1 cellular context compared by ENCODE assay signal in the genomic region with DNA sequence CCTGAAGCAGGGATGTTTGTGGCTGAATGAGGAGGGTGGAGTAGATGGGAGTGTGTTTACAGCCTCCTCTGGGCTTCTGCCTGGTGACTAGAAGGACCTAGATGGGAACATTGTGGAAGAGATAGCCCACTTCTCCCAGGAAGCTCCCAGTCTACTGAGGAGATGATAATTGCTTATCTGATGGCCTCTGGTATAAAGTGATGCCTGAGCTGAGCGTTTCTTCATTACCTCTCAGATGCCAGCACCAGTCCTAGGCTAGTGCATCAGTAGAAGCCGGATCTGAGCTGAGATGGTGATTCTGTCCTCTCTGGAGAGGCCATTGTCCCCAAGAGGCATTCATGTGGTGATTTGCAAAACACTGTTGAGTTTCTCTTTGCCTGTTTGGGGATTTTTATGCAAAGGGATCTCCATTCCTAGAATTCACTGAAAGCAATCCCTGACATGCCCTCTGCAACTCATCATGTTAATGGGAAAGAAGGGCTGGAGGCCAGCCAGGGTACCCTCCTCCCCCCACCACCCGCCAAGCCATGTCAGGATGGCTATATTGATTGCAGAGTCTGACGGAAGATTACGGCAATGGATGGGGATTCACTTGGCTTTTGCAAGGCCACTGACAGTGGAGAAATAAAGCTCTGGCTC.
TF ChIP-seq lines count a peak whose summit lies in the region.

No MANE protein-coding gene starts in this region.

TF ChIP-seq in H1, 55 proteins besides CTCF, POLR2A, EP300 and RAD21:
- TF ChIP-seq YY1 (IDR thresholded peaks at IDR 0.05; ENCODE audit: low read depth, low read length) (peak; percentile 77), SP2 (IDR thresholded peaks at IDR 0.05; ENCODE audit: low read length) (no peak), HDAC2 (IDR thresholded peaks at IDR 0.05; ENCODE audit: borderline replicate concordance in 1 of 2, low read depth in 2 of 2, low read length in 2 of 2) (0 out of 4 replicates have a peak, but pooled peaks of 1 of the 2 experiments have one; percentile 10), TEAD4 (IDR thresholded peaks at IDR 0.05; ENCODE audit: low read depth, low read length) (peak; percentile 83), EZH2 (IDR thresholded peaks at IDR 0.05; ENCODE audit: low read depth, low read length, severe bottlenecking) (no peak), RXRA (IDR thresholded peaks at IDR 0.05; ENCODE audit: insufficient read depth, low read depth, low read length) (no peak), RBBP5 (IDR thresholded peaks at IDR 0.05; ENCODE audit: borderline replicate concordance, low read depth, low read length) (no peak), POU5F1 (IDR thresholded peaks at IDR 0.05; ENCODE audit: low read depth, low read length) (0 out of 2 replicates have a peak, but pooled peaks have one; percentile 16), SAP30 (IDR thresholded peaks at IDR 0.05; ENCODE audit: insufficient read depth, insufficient replicate concordance, low read length) (no peak), CBX5 (IDR thresholded peaks at IDR 0.05; ENCODE audit: low read depth, low read length) (no peak), POLR2AphosphoS5 (IDR thresholded peaks at IDR 0.05; ENCODE audit: low read depth, low read length) (no peak), ASH2L (IDR thresholded peaks at IDR 0.05; ENCODE audit: low read length) (no peak), SP1 (IDR thresholded peaks at IDR 0.05; ENCODE audit: low read depth, low read length) (peak; percentile 45; the same call in 1 of the 2 replicates), KDM1A (IDR thresholded peaks at IDR 0.05; ENCODE audit: borderline replicate concordance, low read length) (no peak; the same call in 1 of the 2 replicates), KDM4A (IDR thresholded peaks at IDR 0.05; ENCODE audit: low read depth, low read length, severe bottlenecking) (no peak), SIX5 (IDR thresholded peaks at IDR 0.05; ENCODE audit: low read depth, low read length) (no peak), FOSL1 (IDR thresholded peaks at IDR 0.05; ENCODE audit: insufficient read depth, low read depth, low read length) (no peak), SP4 (IDR thresholded peaks at IDR 0.05; ENCODE audit: low read length) (no peak), TAF1 (IDR thresholded peaks at IDR 0.05; ENCODE audit: low read depth, low read length) (0 out of 2 replicates have a peak, but pooled peaks have one; percentile 28), TBP (IDR thresholded peaks at IDR 0.05; ENCODE audit: low read depth, low read length) (no peak), CTBP2 (IDR thresholded peaks at IDR 0.05; ENCODE audit: borderline replicate concordance, insufficient read depth, insufficient read length, low read length) (peak; percentile 89), PHF8 (conservative IDR thresholded peaks at IDR 0.05; ENCODE audit: low read depth, low read length) (no peak), NANOG (IDR thresholded peaks at IDR 0.05; ENCODE audit: insufficient read depth, low read depth, low read length, poor library complexity, severe bottlenecking) (no peak), BCL11A (IDR thresholded peaks at IDR 0.05; ENCODE audit: low read depth in 2 of 2, low read length in 2 of 2) (no peak), GABPA (IDR thresholded peaks at IDR 0.05; ENCODE audit: borderline replicate concordance, insufficient read depth, low read length) (no peak), MAFK (IDR thresholded peaks at IDR 0.05; ENCODE audit: low read depth, low read length) (no peak), CBX8 (IDR thresholded peaks at IDR 0.05; ENCODE audit: borderline replicate concordance, low read depth, low read length) (no peak), SRF (IDR thresholded peaks at IDR 0.05; ENCODE audit: low read depth, low read length) (no peak), HDAC6 (IDR thresholded peaks at IDR 0.05; ENCODE audit: low read depth, low read length) (no peak)
- TF ChIP-seq, protein P1, sequence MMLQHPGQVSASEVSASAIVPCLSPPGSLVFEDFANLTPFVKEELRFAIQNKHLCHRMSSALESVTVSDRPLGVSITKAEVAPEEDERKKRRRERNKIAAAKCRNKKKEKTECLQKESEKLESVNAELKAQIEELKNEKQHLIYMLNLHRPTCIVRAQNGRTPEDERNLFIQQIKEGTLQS (IDR thresholded peaks at IDR 0.05; ENCODE audit: insufficient read depth, low read depth, low read length) = no peak
- TF ChIP-seq, protein P2, sequence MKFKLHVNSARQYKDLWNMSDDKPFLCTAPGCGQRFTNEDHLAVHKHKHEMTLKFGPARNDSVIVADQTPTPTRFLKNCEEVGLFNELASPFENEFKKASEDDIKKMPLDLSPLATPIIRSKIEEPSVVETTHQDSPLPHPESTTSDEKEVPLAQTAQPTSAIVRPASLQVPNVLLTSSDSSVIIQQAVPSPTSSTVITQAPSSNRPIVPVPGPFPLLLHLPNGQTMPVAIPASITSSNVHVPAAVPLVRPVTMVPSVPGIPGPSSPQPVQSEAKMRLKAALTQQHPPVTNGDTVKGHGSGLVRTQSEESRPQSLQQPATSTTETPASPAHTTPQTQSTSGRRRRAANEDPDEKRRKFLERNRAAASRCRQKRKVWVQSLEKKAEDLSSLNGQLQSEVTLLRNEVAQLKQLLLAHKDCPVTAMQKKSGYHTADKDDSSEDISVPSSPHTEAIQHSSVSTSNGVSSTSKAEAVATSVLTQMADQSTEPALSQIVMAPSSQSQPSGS (IDR thresholded peaks at IDR 0.05; ENCODE audit: low read length) = no peak; the same call in 1 of the 2 replicates
TF ChIP-seq in H1: peak in this region for 7.
